Comparison of ENCODE assay signal across 20 cellular contexts in genomic region chr18:3510896-3511295, GRCh38.
"Had no signal": no experiment of that assay in that cellular context is flagged by ENCODE, and none has a peak within 500 bp of the region (broad histone marks: within the 10 kb centered on the region; RNA-seq: fewer than 3 reads in every experiment).

No MANE protein-coding gene starts in this region.

- ATAC-seq: esophagus mucosa; left lobe of liver; pancreas; right lobe of liver; stimulated activated naive B cell treated with anti-CD40 and anti-IgM and Interleukin-4, amounts not matched to agents 10 μg/mL and 1 μg/mL and 100 μg/mL, for 72 hours had no signal

- H3K36me3 ChIP-seq: neutrophil, pancreas, right lobe of liver, thoracic aorta, tibial nerve had no signal

- H3K9me3 Mint-ChIP-seq: memory B cell; natural killer cell; stimulated activated naive B cell treated with anti-CD40 and anti-IgM and Interleukin-4, amounts not matched to agents 10 μg/mL and 1 μg/mL and 100 μg/mL, for 72 hours; stimulated activated naive CD8-positive, alpha-beta T cell treated with anti-CD3 and anti-CD28 coated beads, Interleukin-15, Interleukin-2, amounts not matched to agents 100 ng/mL and 50 ng/mL, for 24 hours had no signal

- DNase-seq: cerebellar nuclear complex; dorsolateral prefrontal cortex; effector CD4-positive, alpha-beta T cell; natural killer cell; pancreas; retina; right lobe of liver; small intestine; stimulated activated CD4-positive, alpha-beta T cell treated with anti-CD3 and anti-CD28 coated beads, Interleukin-15, amount 100 ng/mL, for 24 hours; stimulated activated CD4-positive, alpha-beta T cell treated with anti-CD3 and anti-CD28 coated beads, Interleukin-2, amount 100 ng/mL, for 48 hours; stimulated activated naive B cell treated with anti-CD40 and anti-IgM and Interleukin-4, amounts not matched to agents 10 μg/mL and 1 μg/mL and 100 μg/mL, for 72 hours had no signal

- H3K4me3 Mint-ChIP-seq: memory B cell; stimulated activated naive B cell treated with anti-CD40 and anti-IgM and Interleukin-4, amounts not matched to agents 10 μg/mL and 1 μg/mL and 100 μg/mL, for 72 hours; stimulated activated naive CD8-positive, alpha-beta T cell treated with anti-CD3 and anti-CD28 coated beads, Interleukin-15, Interleukin-2, amounts not matched to agents 100 ng/mL and 50 ng/mL, for 24 hours had no signal

- H3K36me3 Mint-ChIP-seq: memory B cell; natural killer cell; stimulated activated naive B cell treated with anti-CD40 and anti-IgM and Interleukin-4, amounts not matched to agents 10 μg/mL and 1 μg/mL and 100 μg/mL, for 72 hours had no signal

- H3K27ac Mint-ChIP-seq: memory B cell; stimulated activated naive B cell treated with anti-CD40 and anti-IgM and Interleukin-4, amounts not matched to agents 10 μg/mL and 1 μg/mL and 100 μg/mL, for 72 hours; stimulated activated naive CD8-positive, alpha-beta T cell treated with anti-CD3 and anti-CD28 coated beads, Interleukin-15, Interleukin-2, amounts not matched to agents 100 ng/mL and 50 ng/mL, for 24 hours had no signal

- H3K9me3 ChIP-seq: neutrophil, pancreas, right lobe of liver, thoracic aorta, tibial nerve had no signal

- H3K27ac ChIP-seq: epithelial cell of prostate, neutrophil, pancreas, right lobe of liver, thoracic aorta, tibial nerve had no signal

- H3K27me3 Mint-ChIP-seq: memory B cell; stimulated activated naive CD8-positive, alpha-beta T cell treated with anti-CD3 and anti-CD28 coated beads, Interleukin-15, Interleukin-2, amounts not matched to agents 100 ng/mL and 50 ng/mL, for 24 hours had no signal

- H3K27me3 ChIP-seq: dorsolateral prefrontal cortex, neutrophil, pancreas, right lobe of liver, tibial nerve had no signal

- H3K4me1 ChIP-seq: pancreas, right lobe of liver, tibial nerve had no signal

- H3K4me3 ChIP-seq: dorsolateral prefrontal cortex, lung, pancreas, right lobe of liver, thoracic aorta, tibial nerve had no signal
